17 cellular contexts compared by ENCODE assay signal in genomic region chr4:125744891-125745364, GRCh38.
DNase-seq lines count a peak whose midpoint lies in the region; ATAC-seq and TF ChIP-seq lines count a peak whose summit lies in the region.
"Had no signal": no experiment of that assay in that cellular context is flagged by ENCODE, and none has a peak within 500 bp of the region (broad histone marks: within the 10 kb centered on the region; RNA-seq: fewer than 3 reads in every experiment).

No MANE protein-coding gene starts in this region.

- H3K27me3 Mint-ChIP-seq in WTC11 (ENCODE audit: low read depth), result no peaks in the 10 kb centered on the region
- H3K27me3 Mint-ChIP-seq: CD4-positive, CD25-positive, alpha-beta regulatory T cell had no signal

- H3K27me3 ChIP-seq in right cardiac atrium (ENCODE audit: control insufficient read depth, insufficient read depth) (no peaks in the 10 kb centered on the region), testis (no peaks in the 10 kb centered on the region)

- CTCF ChIA-PET in WTC11 (lab: Charles Lee), result interaction anchor here (0.7 to 1.6 kb wide), 2 partner anchors 191 to 430 kb away, joined by 4 to 8 read pairs; partner anchors contain the start of gene FAT4

- POLR2A ChIA-PET in WTC11 (lab: Charles Lee), result no interaction called here

- TF ChIP-seq POLR2A in testis (IDR thresholded peaks at IDR 0.05), result no peak

- intact Hi-C loops in right cardiac atrium (cut with DNase I), result loop anchor here in 3 of 4 donors (5.0 kb wide), 2 partner anchors 428 to 433 kb away; partner anchors contain the start of gene FAT4 (in 1 of the 3)
- intact Hi-C loops in left cardiac atrium (cut with DNase I), result loop anchor here in 1 of 2 donors (5.0 kb wide), 1 partner anchor 428 kb away; no protein-coding TSS in a partner anchor
- intact Hi-C loops in testis (cut with DNase I; ENCODE audit: low total_unique reads), result no loop called here

- no peak for TF ChIP-seq CTCF in WTC11 (IDR thresholded peaks at IDR 0.05)
- TF ChIP-seq CTCF in testis (IDR thresholded peaks at IDR 0.05), result no peak

- H3K4me3 ChIP-seq in right cardiac atrium (ENCODE audit: low read length) (no peak overlapping the region), testis (peak overlapping the region; percentile 9 to 39)
- H3K4me3 ChIP-seq: GM12878, GM23338 had no signal

- H3K9me3 ChIP-seq in right cardiac atrium (ENCODE audit: control insufficient read depth, low read length), result no peaks in the 10 kb centered on the region
- no peaks in the 10 kb centered on the region for H3K9me3 ChIP-seq in testis

- H3K36me3 Mint-ChIP-seq in WTC11, result peaks cover 38% of the 10 kb centered on the region
- H3K36me3 Mint-ChIP-seq: CD4-positive, CD25-positive, alpha-beta regulatory T cell; CD8-positive, alpha-beta T cell had no signal

- H3K9me3 Mint-ChIP-seq in WTC11, result peaks cover 30% of the 10 kb centered on the region

- no peaks in the 10 kb centered on the region for H3K36me3 ChIP-seq in testis (ENCODE audit: low read depth, missing control alignments)

- H3K27ac Mint-ChIP-seq in WTC11, result no peak overlapping the region
- H3K27ac Mint-ChIP-seq: CD4-positive, CD25-positive, alpha-beta regulatory T cell; CD8-positive, alpha-beta T cell; GM23338; H9 had no signal

- H3K27ac ChIP-seq in right cardiac atrium (ENCODE audit: low read length) (no peak overlapping the region), testis (no peak overlapping the region)

- H3K4me3 Mint-ChIP-seq in WTC11, result no peak overlapping the region
- H3K4me3 Mint-ChIP-seq: CD4-positive, CD25-positive, alpha-beta regulatory T cell; CD8-positive, alpha-beta T cell; GM23338; H9 had no signal

- no peak for ATAC-seq in right cardiac atrium
- ATAC-seq in left cardiac atrium, result no peak
- no peak for ATAC-seq in WTC11
- no peak for ATAC-seq in GM18511 (IDR thresholded peaks at IDR 0.05; ENCODE audit: unreplicated experiment)
- ATAC-seq: CD8-positive, alpha-beta T cell; GM12878; GM23338; HCT116 had no signal

- DNase-seq in right cardiac atrium, result peak in 2 of 3 donors; percentile 42 to 50
- DNase-seq in left cardiac atrium, result no peak
- DNase-seq in WTC11 (ENCODE audit: low spot score), result no peak
- DNase-seq in testis, result no peak
- DNase-seq in kidney glomerular epithelial cell (lab: John Stamatoyannopoulos, UW), result no peak
- DNase-seq: C1 segment of cervical spinal cord; CD4-positive, CD25-positive, alpha-beta regulatory T cell; DMS 273 treated with DMSO at 0.1 percent for 48 hours; DMS79; EL; GDM1; H9 had no signal

- peaks cover 14% of the 10 kb centered on the region for H3K4me1 Mint-ChIP-seq in WTC11
- H3K4me1 Mint-ChIP-seq: CD4-positive, CD25-positive, alpha-beta regulatory T cell had no signal

- WGBS in right cardiac atrium, result 98% methylated on average over 23 of the region's 23 CpGs
- WGBS in testis, 2 donors, result 35 to 65% methylated on average over 4 to 23 of the region's 23 CpGs

- no peaks in the 10 kb centered on the region for H3K4me1 ChIP-seq in right cardiac atrium (ENCODE audit: control insufficient read depth, insufficient read depth, low read length)
- no peaks in the 10 kb centered on the region for H3K4me1 ChIP-seq in testis

TF ChIP-seq in WTC11, 78 proteins besides CTCF, POLR2A, EP300 and RAD21:
- TF ChIP-seq TEAD4 (CRISPR knock-in tag; IDR thresholded peaks at IDR 0.05) (no peak), FOXP1 (CRISPR knock-in tag; IDR thresholded peaks at IDR 0.05; ENCODE audit: borderline replicate concordance) (peak; percentile 58; the same call in 1 of the 2 replicates)

Comparison
In these comparisons a context has a peak if more than half of its experiments do, and no peak if none do; other contexts are left out.
1. DNase-seq: peak in right cardiac atrium (2 of 3); none in left cardiac atrium (single experiment), WTC11 (single experiment), testis (single experiment) and kidney glomerular epithelial cell (single experiment).